Comparison of ENCODE assay signal across 18 cellular contexts in the genomic region with DNA sequence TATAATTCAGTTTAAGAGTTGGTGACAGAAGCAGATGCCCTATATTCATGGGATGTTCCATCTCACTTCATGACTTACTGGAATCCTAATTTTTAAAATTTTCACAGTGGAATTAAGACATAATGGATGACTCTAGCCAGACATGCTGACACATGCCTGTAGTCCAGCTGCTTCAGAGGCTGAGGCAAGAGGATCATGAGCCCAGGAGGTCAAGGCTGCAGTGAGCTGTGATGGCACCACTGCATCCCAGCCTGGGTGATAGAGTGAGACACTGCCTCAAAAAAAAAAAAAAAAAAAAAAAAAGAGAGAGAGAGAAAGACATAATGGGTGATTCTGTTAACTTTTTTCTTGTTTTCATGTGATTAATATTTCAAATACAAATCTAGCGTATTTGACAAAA.
DNase-seq lines count a peak whose midpoint lies in the region; ATAC-seq and TF ChIP-seq lines count a peak whose summit lies in the region.
"Had no signal": no experiment of that assay in that cellular context is flagged by ENCODE, and none has a peak within 500 bp of the region (broad histone marks: within the 10 kb centered on the region; RNA-seq: fewer than 3 reads in every experiment).

No MANE protein-coding gene starts in this region.

- no peaks in the 10 kb centered on the region for H3K27me3 Mint-ChIP-seq in activated CD8-positive, alpha-beta memory T cell treated with anti-CD3 and anti-CD28 coated beads, Interleukin-2, amount 10 ng/mL, durations not matched to agents 7 days and 5 days
- H3K27me3 Mint-ChIP-seq in dendritic cell treated with granulocyte-macrophage colony-stimulating factor and Interleukin-4, amounts not matched to agents 40 ng/mL and 50 ng/mL, for 4 days = no peaks in the 10 kb centered on the region
- no peaks in the 10 kb centered on the region for H3K27me3 Mint-ChIP-seq in natural killer cell (ENCODE audit: low read depth in 2 of 2)
- H3K27me3 Mint-ChIP-seq: CD4-positive, CD25-positive, alpha-beta regulatory T cell had no signal

- no peak overlapping the region for H3K4me3 ChIP-seq in tibial nerve
- H3K4me3 ChIP-seq in spleen = no peak overlapping the region
- H3K4me3 ChIP-seq in SK-N-SH (ENCODE audit: low read depth in 2 of 2, low read length in 1 of 2) = no peak overlapping the region
- H3K4me3 ChIP-seq: hepatocyte, skin epidermis had no signal

- no peak for TF ChIP-seq CTCF in natural killer cell (IDR thresholded peaks at IDR 0.05)
- TF ChIP-seq CTCF in tibial nerve (IDR thresholded peaks at IDR 0.05) = no peak
- no peak for TF ChIP-seq CTCF in spleen (IDR thresholded peaks at IDR 0.05 in 8 of 11, conservative IDR thresholded peaks at IDR 0.05 in 3 of 11)
- no peak for TF ChIP-seq CTCF in SK-N-SH (IDR thresholded peaks at IDR 0.05)

- H3K4me1 Mint-ChIP-seq in activated CD8-positive, alpha-beta memory T cell treated with anti-CD3 and anti-CD28 coated beads, Interleukin-2, amount 10 ng/mL, durations not matched to agents 7 days and 5 days = peaks cover 22% of the 10 kb centered on the region
- peaks cover 19% of the 10 kb centered on the region for H3K4me1 Mint-ChIP-seq in dendritic cell treated with granulocyte-macrophage colony-stimulating factor and Interleukin-4, amounts not matched to agents 40 ng/mL and 50 ng/mL, for 4 days (ENCODE audit: low read depth)
- peaks cover 21 to 22% of the 10 kb centered on the region in 2 donors for H3K4me1 Mint-ChIP-seq in natural killer cell

- H3K4me3 Mint-ChIP-seq in activated CD8-positive, alpha-beta memory T cell treated with anti-CD3 and anti-CD28 coated beads, Interleukin-2, amount 10 ng/mL, durations not matched to agents 7 days and 5 days = no peak overlapping the region
- no peak overlapping the region for H3K4me3 Mint-ChIP-seq in dendritic cell treated with granulocyte-macrophage colony-stimulating factor and Interleukin-4, amounts not matched to agents 40 ng/mL and 50 ng/mL, for 4 days
- H3K4me3 Mint-ChIP-seq in natural killer cell = no peak overlapping the region
- H3K4me3 Mint-ChIP-seq: CD4-positive, CD25-positive, alpha-beta regulatory T cell had no signal

- H3K27me3 ChIP-seq in tibial nerve = no peaks in the 10 kb centered on the region
- no peaks in the 10 kb centered on the region for H3K27me3 ChIP-seq in spleen (replicated peaks in 1 of 7)
- no peaks in the 10 kb centered on the region for H3K27me3 ChIP-seq in SK-N-SH (ENCODE audit: insufficient read depth)
- H3K27me3 ChIP-seq: hepatocyte had no signal

- POLR2A ChIA-PET in SK-N-SH (lab: Yijun Ruan, JAX) = no interaction called here

- no peaks in the 10 kb centered on the region for H4K20me1 ChIP-seq in SK-N-SH (ENCODE audit: insufficient read depth)

- H3K9me3 ChIP-seq in tibial nerve (no peaks in the 10 kb centered on the region), spleen (no peaks in the 10 kb centered on the region), SK-N-SH (no peaks in the 10 kb centered on the region)

- TF ChIP-seq POLR2A in tibial nerve (IDR thresholded peaks at IDR 0.05) (no peak), spleen (IDR thresholded peaks at IDR 0.05) (no peak)

- intact Hi-C loops in dendritic cell treated with granulocyte-macrophage colony-stimulating factor and Interleukin-4, amounts not matched to agents 40 ng/mL and 50 ng/mL, for 4 days (cut with micrococcal nuclease) = no loop called here
- intact Hi-C loops in natural killer cell (cut with micrococcal nuclease) = no loop called here
- intact Hi-C loops in spleen (cut with DNase I; ENCODE audit: low total_unique reads) = no loop called here

- DNase-seq in activated CD8-positive, alpha-beta memory T cell treated with anti-CD3 and anti-CD28 coated beads, Interleukin-2, amount 10 ng/mL, durations not matched to agents 7 days and 5 days = no peak
- DNase-seq in activated CD8-positive, alpha-beta memory T cell treated with anti-CD3 and anti-CD28 coated beads for 24 hours = no peak
- no peak for DNase-seq in natural killer cell
- DNase-seq in tibial nerve (ENCODE audit: low spot score in 2 of 2) = no peak
- DNase-seq in spleen = no peak
- DNase-seq in LoVo (ENCODE audit: low spot score) = no peak
- no peak for DNase-seq in SK-N-SH
- DNase-seq: 8988T; activated CD8-positive, alpha-beta memory T cell treated with anti-CD3 and anti-CD28 coated beads, Interleukin-2, amount 50 U/mL, for 4 hours; activated naive CD4-positive, alpha-beta T cell treated with anti-CD3 and anti-CD28 coated beads, Interleukin-2, amount 50 U/mL, for 16 hours; CD4-positive, CD25-positive, alpha-beta regulatory T cell; NCI-H1417 treated with DMSO at 0.1 percent for 48 hours; NCI-H446; substantia nigra had no signal

- ATAC-seq in activated CD8-positive, alpha-beta memory T cell treated with anti-CD3 and anti-CD28 coated beads, Interleukin-2, amount 10 ng/mL, durations not matched to agents 7 days and 5 days = no peak
- no peak for ATAC-seq in natural killer cell

- peaks cover 0 to 55% (median 0%) of the 10 kb centered on the region in 3 donors for H3K36me3 ChIP-seq in tibial nerve
- peaks cover 0 to 100% (median 59%) of the 10 kb centered on the region in 6 donors for H3K36me3 ChIP-seq in spleen
- H3K36me3 ChIP-seq in SK-N-SH (replicated peaks in 1 of 2; ENCODE audit: control insufficient read depth in 1 of 2, insufficient read depth in 2 of 2, low read length in 1 of 2) = peaks cover 18 to 37% of the 10 kb centered on the region in 2 experiments

- peaks cover 27% of the 10 kb centered on the region for H3F3A ChIP-seq in SK-N-SH (replicated peaks; ENCODE audit: insufficient read depth)

- no peaks in the 10 kb centered on the region for H3K79me2 ChIP-seq in SK-N-SH (ENCODE audit: insufficient read depth)

- CTCF ChIA-PET in activated CD8-positive, alpha-beta memory T cell treated with anti-CD3 and anti-CD28 coated beads, Interleukin-2, amount 10 ng/mL, durations not matched to agents 7 days and 5 days (lab: Charles Lee) = interaction anchor here (0.6 kb wide), 1 partner anchor 9 kb away, joined by 4 read pairs; no protein-coding TSS in a partner anchor
- CTCF ChIA-PET in SK-N-SH (lab: Yijun Ruan, JAX) = no interaction called here

- H3K36me3 Mint-ChIP-seq in activated CD8-positive, alpha-beta memory T cell treated with anti-CD3 and anti-CD28 coated beads, Interleukin-2, amount 10 ng/mL, durations not matched to agents 7 days and 5 days = peaks cover 59% of the 10 kb centered on the region
- peaks cover 84% of the 10 kb centered on the region for H3K36me3 Mint-ChIP-seq in dendritic cell treated with granulocyte-macrophage colony-stimulating factor and Interleukin-4, amounts not matched to agents 40 ng/mL and 50 ng/mL, for 4 days (ENCODE audit: low read depth)
- H3K36me3 Mint-ChIP-seq in natural killer cell = peaks cover 38% of the 10 kb centered on the region

- H3K9ac ChIP-seq in SK-N-SH = no peak overlapping the region
- H3K9ac ChIP-seq: KMS-11 had no signal

- TF ChIP-seq EP300 in tibial nerve (IDR thresholded peaks at IDR 0.05) (no peak), SK-N-SH (IDR thresholded peaks at IDR 0.05; ENCODE audit: borderline replicate concordance in 1 of 2, low read depth in 1 of 2, low read length in 1 of 2) (no peak)

- H3K9me2 ChIP-seq in SK-N-SH = no peaks in the 10 kb centered on the region

- H3K4me2 ChIP-seq in SK-N-SH = no peak overlapping the region
- H3K4me2 ChIP-seq: hepatocyte, KMS-11 had no signal

- no peak overlapping the region for H2AFZ ChIP-seq in SK-N-SH (ENCODE audit: low read depth)
- H2AFZ ChIP-seq: hepatocyte had no signal

- H3K4me1 ChIP-seq in tibial nerve (peaks cover 0 to 58% (median 17%) of the 10 kb centered on the region in 4 donors), spleen (peaks cover 12 to 53% (median 27%) of the 10 kb centered on the region in 6 donors), SK-N-SH (ENCODE audit: control insufficient read depth in 1 of 2, insufficient read depth in 2 of 2, low read depth in 1 of 2, low read length in 1 of 2) (peaks cover 0 to 21% of the 10 kb centered on the region in 2 experiments; a peak in 2 of 4 replicates)

- TF ChIP-seq RAD21 in SK-N-SH (IDR thresholded peaks at IDR 0.05; ENCODE audit: low read length) = no peak

- H3K27ac ChIP-seq in tibial nerve (peak overlapping the region in 3 of 4 donors; percentile 21 to 92 (median 91)), spleen (peak overlapping the region in 3 of 8 donors; percentile 2 to 40 (median 31)), SK-N-SH (ENCODE audit: low read depth in 2 of 2, low read length in 1 of 2) (peak overlapping the region in 1 of 2 experiments; percentile 2; a peak in 1 of 4 replicates)
- H3K27ac ChIP-seq: hepatocyte, KMS-11 had no signal

- H3K27ac Mint-ChIP-seq in activated CD8-positive, alpha-beta memory T cell treated with anti-CD3 and anti-CD28 coated beads, Interleukin-2, amount 10 ng/mL, durations not matched to agents 7 days and 5 days = peak overlapping the region; percentile 54
- H3K27ac Mint-ChIP-seq in dendritic cell treated with granulocyte-macrophage colony-stimulating factor and Interleukin-4, amounts not matched to agents 40 ng/mL and 50 ng/mL, for 4 days = peak overlapping the region; percentile 53
- H3K27ac Mint-ChIP-seq in natural killer cell = peak overlapping the region; percentile 85 to 99

- WGBS in tibial nerve, 2 donors = 89 to 90% methylated on average over 1 of the region's 1 CpG
- WGBS in spleen, 5 donors = 96 to 100% (median 98%) methylated on average over 1 of the region's 1 CpG
- WGBS in SK-N-SH (ENCODE audit: low lambda C conversion rate) = 97% methylated on average over 1 of the region's 1 CpG

- H3K9me3 Mint-ChIP-seq in activated CD8-positive, alpha-beta memory T cell treated with anti-CD3 and anti-CD28 coated beads, Interleukin-2, amount 10 ng/mL, durations not matched to agents 7 days and 5 days (ENCODE audit: low read depth) = no peaks in the 10 kb centered on the region
- no peaks in the 10 kb centered on the region for H3K9me3 Mint-ChIP-seq in dendritic cell treated with granulocyte-macrophage colony-stimulating factor and Interleukin-4, amounts not matched to agents 40 ng/mL and 50 ng/mL, for 4 days
- peaks cover 0 to 3% of the 10 kb centered on the region in 2 donors for H3K9me3 Mint-ChIP-seq in natural killer cell
- H3K9me3 Mint-ChIP-seq: CD4-positive, CD25-positive, alpha-beta regulatory T cell had no signal
